In genomic region chr2:20914087-20914486, GRCh38 we compare ENCODE assay signal across 9 cellular contexts.
"Had no signal": no experiment of that assay in that cellular context is flagged by ENCODE, and none has a peak within 500 bp of the region (broad histone marks: within the 10 kb centered on the region; RNA-seq: fewer than 3 reads in every experiment).

No MANE protein-coding gene starts in this region.

- H3K4me1 ChIP-seq: HAP-1 had no signal

- H3K4me3 Mint-ChIP-seq: HFFc6 had no signal

- FAIRE-seq: K562 had no signal

- H3K36me3 ChIP-seq: HAP-1 had no signal

- H3K9ac ChIP-seq: GM23248 had no signal

- H3K9me3 ChIP-seq: HAP-1 had no signal

- H3K27ac ChIP-seq: GM23248, HL-60 had no signal

- DNase-seq: GM23248, GOT3, H7, HFFc6, IMR-90 had no signal

- H3K4me3 ChIP-seq: GM23248, HAP-1, K562 had no signal

- H3K27ac Mint-ChIP-seq: HFFc6 had no signal

- H2AFZ ChIP-seq: GM23248 had no signal

- ATAC-seq: HCT116, K562 had no signal

- H3K9me3 Mint-ChIP-seq: HFFc6 had no signal
